In genomic region chr1:22729921-22730320, GRCh38 we compare ENCODE assay signal across 17 cellular contexts.
"Had no signal": no experiment of that assay in that cellular context is flagged by ENCODE, and none has a peak within 500 bp of the region (broad histone marks: within the 10 kb centered on the region; RNA-seq: fewer than 3 reads in every experiment).

No MANE protein-coding gene starts in this region.

- H3K4me1 Mint-ChIP-seq: activated CD4-positive, alpha-beta T cell treated with anti-CD3 and anti-CD28 coated beads, Interleukin-2, amount 10 ng/mL, durations not matched to agents 7 days and 5 days; central memory CD8-positive, alpha-beta T cell had no signal

- DNase-seq: activated CD4-positive, alpha-beta T cell treated with anti-CD3 and anti-CD28 coated beads, Interleukin-2, amount 10 ng/mL, durations not matched to agents 7 days and 5 days; activated CD8-positive, alpha-beta memory T cell treated with anti-CD3 and anti-CD28 coated beads, Interleukin-2, amount 50 U/mL, for 4 hours; activated effector memory CD4-positive, alpha-beta T cell treated with Interleukin-2 at 50 U/mL for 16 hours; activated naive CD4-positive, alpha-beta T cell treated with anti-CD3 and anti-CD28 coated beads, Interleukin-2, amount 50 U/mL, for 16 hours; activated T-cell treated with anti-CD3 and anti-CD28 coated beads, Interleukin-2, amount 50 U/mL, for 4 hours; aorta; colonic mucosa; foreskin keratinocyte; kidney; left lung; midbrain; nephron progenitor cell; stimulated activated CD4-positive, alpha-beta T cell treated with anti-CD3 and anti-CD28 coated beads, Interleukin-1b, Interleukin-23, amount 100 ng/mL, for 48 hours; stimulated activated naive CD8-positive, alpha-beta T cell treated with anti-CD3 and anti-CD28 coated beads, Interleukin-15, Interleukin-2, amounts not matched to agents 100 U/mL and 50 U/mL, for 24 hours; substantia nigra; tibial artery had no signal

- H3K27ac ChIP-seq: colonic mucosa, foreskin keratinocyte, left lung, tibial artery had no signal

- H3K9me3 Mint-ChIP-seq: activated CD4-positive, alpha-beta T cell treated with anti-CD3 and anti-CD28 coated beads, Interleukin-2, amount 10 ng/mL, durations not matched to agents 7 days and 5 days; activated T-cell treated with anti-CD3 and anti-CD28 coated beads, Interleukin-2, amount 50 U/mL, for 4 hours; central memory CD8-positive, alpha-beta T cell; nephron progenitor cell had no signal

- H3K4me3 ChIP-seq: colonic mucosa, left lung, tibial artery had no signal

- H3K4me1 ChIP-seq: colonic mucosa, foreskin keratinocyte, tibial artery had no signal

- H3K27ac Mint-ChIP-seq: activated CD4-positive, alpha-beta T cell treated with anti-CD3 and anti-CD28 coated beads, Interleukin-2, amount 10 ng/mL, durations not matched to agents 7 days and 5 days had no signal

- H3K4me3 Mint-ChIP-seq: activated CD4-positive, alpha-beta T cell treated with anti-CD3 and anti-CD28 coated beads, Interleukin-2, amount 10 ng/mL, durations not matched to agents 7 days and 5 days; activated T-cell treated with anti-CD3 and anti-CD28 coated beads, Interleukin-2, amount 50 U/mL, for 4 hours; central memory CD8-positive, alpha-beta T cell; nephron progenitor cell had no signal

- H3K36me3 ChIP-seq: colonic mucosa, left lung, tibial artery had no signal

- H3K27me3 ChIP-seq: colonic mucosa had no signal

- H3K9me3 ChIP-seq: colonic mucosa, left lung, tibial artery had no signal
